In the genomic region with DNA sequence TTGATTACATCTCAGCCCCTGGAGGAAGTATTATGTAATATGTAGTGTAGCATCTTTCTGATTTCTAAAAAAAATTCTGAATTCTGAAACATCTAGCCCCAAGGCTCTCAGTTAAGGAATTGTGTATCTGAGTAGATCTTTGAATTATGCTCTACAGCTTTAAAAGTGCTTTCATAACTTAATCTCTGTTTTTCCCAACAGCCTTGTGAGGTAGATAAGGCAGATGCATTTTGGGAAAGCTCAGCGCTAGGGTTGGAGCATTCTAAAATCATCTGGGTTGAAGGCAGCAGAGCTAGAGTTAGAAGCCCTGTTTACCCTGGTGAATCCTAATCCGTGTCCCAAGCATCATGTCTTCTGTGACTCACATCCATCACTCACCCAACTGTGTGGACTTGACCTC, we compare ENCODE assay signal across 1 cellular context.
TF ChIP-seq lines count a peak whose summit lies in the region.

No MANE protein-coding gene starts in this region.

TF ChIP-seq in K562, 482 proteins besides CTCF, POLR2A, EP300 and RAD21 (continued from another document):
- TF ChIP-seq RHOXF2B (CRISPR knock-in tag; conservative IDR thresholded peaks at IDR 0.05) (no peak), SMAD4 (CRISPR knock-in tag; conservative IDR thresholded peaks at IDR 0.05) (no peak), RBBP5 (IDR thresholded peaks at IDR 0.05; ENCODE audit: borderline replicate concordance, insufficient read depth, low read length, poor library complexity, severe bottlenecking) (no peak), ZNF12 (CRISPR knock-in tag; IDR thresholded peaks at IDR 0.05) (no peak), RAD51 (IDR thresholded peaks at IDR 0.05; ENCODE audit: borderline replicate concordance, low read depth) (no peak), ZNF507 (tag; conservative IDR thresholded peaks at IDR 0.05) (no peak), HOXB6 (CRISPR knock-in tag; IDR thresholded peaks at IDR 0.05; ENCODE audit: borderline replicate concordance) (no peak), CBFA2T3 (IDR thresholded peaks at IDR 0.05) (peak; percentile 33; the same call in 1 of the 2 replicates), RCOR1 (IDR thresholded peaks at IDR 0.05; ENCODE audit: borderline replicate concordance in 1 of 2, low read depth in 2 of 2, low read length in 2 of 2) (peak in 1 of 2 experiments; percentile 65; a peak in 2 of 4 replicates), TCF3 (CRISPR knock-in tag; IDR thresholded peaks at IDR 0.05) (peak; percentile 16; the same call in 1 of the 2 replicates), MAFG (tag; conservative IDR thresholded peaks at IDR 0.05) (no peak), SAP30 (IDR thresholded peaks at IDR 0.05; ENCODE audit: borderline replicate concordance, insufficient read depth, low read depth, low read length, poor library complexity, severe bottlenecking) (no peak)
- TF ChIP-seq, protein P1, sequence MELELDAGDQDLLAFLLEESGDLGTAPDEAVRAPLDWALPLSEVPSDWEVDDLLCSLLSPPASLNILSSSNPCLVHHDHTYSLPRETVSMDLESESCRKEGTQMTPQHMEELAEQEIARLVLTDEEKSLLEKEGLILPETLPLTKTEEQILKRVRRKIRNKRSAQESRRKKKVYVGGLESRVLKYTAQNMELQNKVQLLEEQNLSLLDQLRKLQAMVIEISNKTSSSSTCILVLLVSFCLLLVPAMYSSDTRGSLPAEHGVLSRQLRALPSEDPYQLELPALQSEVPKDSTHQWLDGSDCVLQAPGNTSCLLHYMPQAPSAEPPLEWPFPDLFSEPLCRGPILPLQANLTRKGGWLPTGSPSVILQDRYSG (tag; conservative IDR thresholded peaks at IDR 0.05; ENCODE audit: low read depth): no peak
- TF ChIP-seq, protein P2, sequence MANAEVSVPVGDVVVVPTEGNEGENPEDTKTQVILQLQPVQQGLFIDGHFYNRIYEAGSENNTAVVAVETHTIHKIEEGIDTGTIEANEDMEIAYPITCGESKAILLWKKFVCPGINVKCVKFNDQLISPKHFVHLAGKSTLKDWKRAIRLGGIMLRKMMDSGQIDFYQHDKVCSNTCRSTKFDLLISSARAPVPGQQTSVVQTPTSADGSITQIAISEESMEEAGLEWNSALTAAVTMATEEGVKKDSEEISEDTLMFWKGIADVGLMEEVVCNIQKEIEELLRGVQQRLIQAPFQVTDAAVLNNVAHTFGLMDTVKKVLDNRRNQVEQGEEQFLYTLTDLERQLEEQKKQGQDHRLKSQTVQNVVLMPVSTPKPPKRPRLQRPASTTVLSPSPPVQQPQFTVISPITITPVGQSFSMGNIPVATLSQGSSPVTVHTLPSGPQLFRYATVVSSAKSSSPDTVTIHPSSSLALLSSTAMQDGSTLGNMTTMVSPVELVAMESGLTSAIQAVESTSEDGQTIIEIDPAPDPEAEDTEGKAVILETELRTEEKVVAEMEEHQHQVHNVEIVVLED (CRISPR knock-in tag; IDR thresholded peaks at IDR 0.05): no peak
- TF ChIP-seq, protein P3, sequence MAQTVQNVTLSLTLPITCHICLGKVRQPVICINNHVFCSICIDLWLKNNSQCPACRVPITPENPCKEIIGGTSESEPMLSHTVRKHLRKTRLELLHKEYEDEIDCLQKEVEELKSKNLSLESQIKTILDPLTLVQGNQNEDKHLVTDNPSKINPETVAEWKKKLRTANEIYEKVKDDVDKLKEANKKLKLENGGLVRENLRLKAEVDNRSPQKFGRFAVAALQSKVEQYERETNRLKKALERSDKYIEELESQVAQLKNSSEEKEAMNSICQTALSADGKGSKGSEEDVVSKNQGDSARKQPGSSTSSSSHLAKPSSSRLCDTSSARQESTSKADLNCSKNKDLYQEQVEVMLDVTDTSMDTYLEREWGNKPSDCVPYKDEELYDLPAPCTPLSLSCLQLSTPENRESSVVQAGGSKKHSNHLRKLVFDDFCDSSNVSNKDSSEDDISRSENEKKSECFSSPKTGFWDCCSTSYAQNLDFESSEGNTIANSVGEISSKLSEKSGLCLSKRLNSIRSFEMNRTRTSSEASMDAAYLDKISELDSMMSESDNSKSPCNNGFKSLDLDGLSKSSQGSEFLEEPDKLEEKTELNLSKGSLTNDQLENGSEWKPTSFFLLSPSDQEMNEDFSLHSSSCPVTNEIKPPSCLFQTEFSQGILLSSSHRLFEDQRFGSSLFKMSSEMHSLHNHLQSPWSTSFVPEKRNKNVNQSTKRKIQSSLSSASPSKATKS (CRISPR knock-in tag; IDR thresholded peaks at IDR 0.05): no peak
- TF ChIP-seq, protein P4, sequence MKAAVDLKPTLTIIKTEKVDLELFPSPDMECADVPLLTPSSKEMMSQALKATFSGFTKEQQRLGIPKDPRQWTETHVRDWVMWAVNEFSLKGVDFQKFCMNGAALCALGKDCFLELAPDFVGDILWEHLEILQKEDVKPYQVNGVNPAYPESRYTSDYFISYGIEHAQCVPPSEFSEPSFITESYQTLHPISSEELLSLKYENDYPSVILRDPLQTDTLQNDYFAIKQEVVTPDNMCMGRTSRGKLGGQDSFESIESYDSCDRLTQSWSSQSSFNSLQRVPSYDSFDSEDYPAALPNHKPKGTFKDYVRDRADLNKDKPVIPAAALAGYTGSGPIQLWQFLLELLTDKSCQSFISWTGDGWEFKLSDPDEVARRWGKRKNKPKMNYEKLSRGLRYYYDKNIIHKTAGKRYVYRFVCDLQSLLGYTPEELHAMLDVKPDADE (conservative IDR thresholded peaks at IDR 0.05; ENCODE audit: control insufficient read depth, low read depth, low read length): no peak
